ENCODE assay signal across 26 cellular contexts in the genomic region with DNA sequence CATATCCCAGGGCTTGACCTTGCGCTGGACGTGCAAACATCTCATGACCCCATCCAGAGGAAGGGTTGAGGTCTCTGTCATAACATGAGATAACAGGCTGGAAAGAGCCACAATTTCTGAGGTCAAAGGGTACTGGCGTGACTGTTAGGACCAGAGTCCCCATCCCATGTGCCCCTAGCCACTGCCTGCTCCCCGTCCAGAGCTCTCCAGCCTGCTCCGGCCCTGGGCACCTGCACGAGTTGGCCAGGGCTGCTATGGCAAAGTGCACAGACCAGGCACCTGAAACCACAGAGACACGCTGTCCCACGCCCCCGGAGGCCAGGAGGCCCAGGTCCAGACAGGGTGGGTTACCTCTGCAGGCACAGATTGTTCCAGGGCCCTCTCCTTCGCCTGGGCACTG. TPM values are rescaled to one million over a fixed set of nuclear protein-coding genes. Genes with fewer than 3 reads are reported as not detected.
A peak's percentile ranks its signal among the peaks of the same experiment; 100 is the strongest.
DNase-seq lines count a peak whose midpoint lies in the region; ATAC-seq, FAIRE-seq and TF ChIP-seq lines count a peak whose summit lies in the region.
"Had no signal": no experiment of that assay in that cellular context is flagged by ENCODE, and none has a peak within 500 bp of the region (broad histone marks: within the 10 kb centered on the region; RNA-seq: fewer than 3 reads in every experiment).

No MANE protein-coding gene starts in this region.

- WGBS in neuronal stem cell (ENCODE audit: extremely low coverage in 2 of 2, insufficient read length in 2 of 2, insufficient replicate concordance in 1 of 2), 2 donors = no CpG with 5 or more reads among the region's 10 CpGs
- WGBS in aorta, 2 donors = 88 to 89% methylated on average over 10 of the region's 10 CpGs

- H2AK5ac ChIP-seq in neuronal stem cell (ENCODE audit: low read depth, low read length) = no peak overlapping the region

- peaks cover 0 to 3% of the 10 kb centered on the region in 2 donors for H3K27me3 Mint-ChIP-seq in T-cell

- H3K4me3 Mint-ChIP-seq in T-cell = no peak overlapping the region
- H3K4me3 Mint-ChIP-seq: HFFc6 had no signal

- no peak overlapping the region for H4K91ac ChIP-seq in neuronal stem cell (ENCODE audit: low read depth, low read length, poor library complexity)

- no peak for TF ChIP-seq CTCF in kidney (IDR thresholded peaks at IDR 0.05; ENCODE audit: borderline replicate concordance, extremely low read depth, insufficient read depth)

- intact Hi-C loops in Right ventricle myocardium inferior (cut with DNase I) (no loop called here), left cardiac atrium (cut with DNase I) (no loop called here), kidney (cut with DNase I) (no loop called here), aorta (cut with DNase I) (no loop called here)

- no peak overlapping the region for H2BK12ac ChIP-seq in neuronal stem cell (ENCODE audit: low read length)

- ATAC-seq in Right ventricle myocardium inferior (no peak), left cardiac atrium (no peak), aorta (ENCODE audit: low FRiP score) (no peak), T-cell (replicated peaks in 1 of 4) (no peak)

- peaks cover 0 to 11% (median 0%) of the 10 kb centered on the region in 3 experiments for H3K27me3 ChIP-seq in neuronal stem cell (ENCODE audit: control insufficient read depth in 3 of 3, insufficient read depth in 3 of 3, low read depth in 1 of 3, low read length in 3 of 3)
- H3K27me3 ChIP-seq in aorta (ENCODE audit: control insufficient read depth in 1 of 2, insufficient read depth in 2 of 2, low read length in 1 of 2) = no peaks in the 10 kb centered on the region

- no peak overlapping the region for H2AFZ ChIP-seq in neuronal stem cell (ENCODE audit: low read length)

- H3K4me1 Mint-ChIP-seq in T-cell = no peaks in the 10 kb centered on the region

- H3K9ac ChIP-seq in kidney (ENCODE audit: low read length in 2 of 2) (no peak overlapping the region), neuronal stem cell (ENCODE audit: low read depth, low read length, poor library complexity) (no peak overlapping the region)

- POLR2A ChIA-PET in T-cell (lab: Charles Lee) = no interaction called here

- H3K36me3 ChIP-seq in kidney (ENCODE audit: control insufficient read depth in 1 of 2, insufficient read depth in 2 of 2, low read length in 2 of 2) (no peaks in the 10 kb centered on the region), neuronal stem cell (replicated peaks in 1 of 2; ENCODE audit: control insufficient read depth in 2 of 2, insufficient read depth in 2 of 2, low read length in 2 of 2) (no peaks in the 10 kb centered on the region), aorta (ENCODE audit: control insufficient read depth in 1 of 2, insufficient read depth in 2 of 2, low read length in 1 of 2) (no peaks in the 10 kb centered on the region)
- H3K36me3 ChIP-seq: BE2C, HAP-1 had no signal

- no peak overlapping the region for H3K4me2 ChIP-seq in neuronal stem cell (ENCODE audit: insufficient read depth, low read length, poor library complexity, severe bottlenecking)

- H3K4me3 ChIP-seq in kidney (ENCODE audit: low read length in 2 of 2) (no peak overlapping the region), neuronal stem cell (ENCODE audit: low read length in 2 of 2) (no peak overlapping the region), aorta (ENCODE audit: low read length in 2 of 2) (no peak overlapping the region)
- H3K4me3 ChIP-seq: HAP-1, SK-N-MC had no signal

- H3K4me1 ChIP-seq in kidney (ENCODE audit: control insufficient read depth in 1 of 2, insufficient read depth in 1 of 2, low read depth in 1 of 2, low read length in 2 of 2) (peaks cover 0 to 14% of the 10 kb centered on the region in 2 donors), neuronal stem cell (ENCODE audit: control insufficient read depth in 2 of 2, insufficient read depth in 1 of 2, low read depth in 1 of 2, low read length in 2 of 2) (no peaks in the 10 kb centered on the region), aorta (ENCODE audit: control insufficient read depth in 1 of 2, insufficient read depth in 2 of 2, low read length in 2 of 2) (no peaks in the 10 kb centered on the region)
- H3K4me1 ChIP-seq: BE2C, HAP-1 had no signal

- H3K14ac ChIP-seq in neuronal stem cell (ENCODE audit: low read length) = no peak overlapping the region

- no peak overlapping the region for H3K4ac ChIP-seq in neuronal stem cell (ENCODE audit: low read length)

- H3K27ac ChIP-seq in kidney (ENCODE audit: low read depth in 2 of 2, low read length in 2 of 2) (no peak overlapping the region), neuronal stem cell (replicated peaks; ENCODE audit: low read length) (no peak overlapping the region), aorta (ENCODE audit: low read depth in 1 of 2, low read length in 2 of 2) (no peak overlapping the region)
- H3K27ac ChIP-seq: 22Rv1, RWPE1, SK-N-MC had no signal

- DNase-seq in Right ventricle myocardium inferior (ENCODE audit: missing footprints) (peak; percentile 52), left cardiac atrium (no peak), kidney (peak; percentile 60), neuronal stem cell (ENCODE audit: low spot score) (no peak), aorta (peak; percentile 27 to 67), A172 (ENCODE audit: low spot score) (no peak), T-cell (no peak)
- DNase-seq in activated T-cell treated with anti-CD3 and anti-CD28 coated beads, Interleukin-2, amount 50 U/mL, for 1 hour = no peak
- DNase-seq: ACHN, BE2C, Calu3, DND-41, HFFc6, KBM-7, MV-4-11, NCI-H1105, NCI-H1436 treated with DMSO at 0.1 percent for 48 hours, NCI-H187 treated with DMSO at 0.1 percent for 48 hours, NCI-H2227 treated with DMSO at 0.1 percent for 48 hours, NCI-H526 treated with DMSO at 0.1 percent for 48 hours, SIG-M5 had no signal

- no peak overlapping the region for H2BK120ac ChIP-seq in neuronal stem cell (ENCODE audit: low read depth, low read length)

- no peak overlapping the region for H2BK15ac ChIP-seq in neuronal stem cell (ENCODE audit: low read length)

- H3K79me1 ChIP-seq in neuronal stem cell (ENCODE audit: low read depth, low read length) = no peaks in the 10 kb centered on the region

- H4K8ac ChIP-seq in neuronal stem cell (ENCODE audit: low read depth, low read length) = no peak overlapping the region

- H3K27ac Mint-ChIP-seq in T-cell = no peak overlapping the region
- H3K27ac Mint-ChIP-seq: HFFc6 had no signal

- H3K18ac ChIP-seq in neuronal stem cell (ENCODE audit: low read length) = peak overlapping the region; percentile 5

- CTCF ChIA-PET in T-cell (lab: Charles Lee) = no interaction called here

- FAIRE-seq in kidney (lab: Jason Lieb, UNC) = no peak
- FAIRE-seq: GM12892 had no signal

- H2BK5ac ChIP-seq in neuronal stem cell (ENCODE audit: low read length) = no peak overlapping the region

- H3K23ac ChIP-seq in neuronal stem cell (ENCODE audit: low read depth, low read length, poor library complexity) = no peak overlapping the region

- H3K9me3 Mint-ChIP-seq in T-cell = no peaks in the 10 kb centered on the region

- no peaks in the 10 kb centered on the region for H3K9me3 ChIP-seq in kidney (ENCODE audit: control insufficient read depth in 1 of 2, low read length in 2 of 2)
- no peaks in the 10 kb centered on the region for H3K9me3 ChIP-seq in neuronal stem cell (replicated peaks in 1 of 2; ENCODE audit: control insufficient read depth in 2 of 2, insufficient read depth in 1 of 2, low read depth in 1 of 2, low read length in 2 of 2)
- H3K9me3 ChIP-seq in aorta (ENCODE audit: control insufficient read depth, low read length) = no peaks in the 10 kb centered on the region
- H3K9me3 ChIP-seq: BE2C had no signal

- H3K36me3 Mint-ChIP-seq in T-cell = no peaks in the 10 kb centered on the region

RNA-seq across cellular contexts. Expression of a gene that starts 58.9 kb away (rescaled TPM):
- total RNA-seq in Right ventricle myocardium inferior (0.03 TPM), left cardiac atrium (under 1 TPM; 0.18 to 0.44 TPM), kidney (57.8 TPM), aorta (under 1 TPM; 0.16 to 0.93 TPM), T-cell (under 1 TPM in 3 of 5 donors, not detected in 2; 0.15 to 0.60 (median 0.49) TPM)
- polyA plus RNA-seq in kidney (ENCODE audit: insufficient read depth, low read depth, low replicate concordance) (4.0 TPM), aorta (1 to 10 TPM in 1 of 2 donors, not detected in 1; 4.8 TPM)
- polyA plus RNA-seq in neuronal stem cell (2013, experiment 1 of 2) = 5.0 TPM
- polyA plus RNA-seq in neuronal stem cell (2013, experiment 2 of 2) = 5.0 TPM
- total RNA-seq in A172 (2014; rRNA removed; shearing (Covaris generic)) = 0.02 TPM in 2 replicates

Comparison
In these comparisons a context has a peak if more than half of its experiments do, and no peak if none do; other contexts are left out.
1. DNase-seq: peak in Right ventricle myocardium inferior (single experiment), kidney (single experiment) and aorta (2 of 2); none in left cardiac atrium (single experiment), neuronal stem cell (single experiment), activated T-cell treated with anti-CD3 and anti-CD28 coated beads, Interleukin-2, amount 50 U/mL, for 1 hour (single experiment), A172 (single experiment) and T-cell (0 of 34).
2. RNA of a gene that starts 58.9 kb away (total RNA-seq): 57.8 TPM in kidney (single experiment); 0.16 to 0.93 TPM in aorta, 0.15 to 0.60 TPM in T-cell, 0.18 to 0.44 TPM in left cardiac atrium, 0.03 TPM in Right ventricle myocardium inferior (single experiment) and 0.02 TPM in A172; every median in the first group is over 10 times any median in the second.